14 cellular contexts compared by ENCODE assay signal in genomic region chr2:8541223-8541622, GRCh38.
A peak's percentile ranks its signal among the peaks of the same experiment; 100 is the strongest.
DNase-seq lines count a peak whose midpoint lies in the region; ATAC-seq and TF ChIP-seq lines count a peak whose summit lies in the region.
"Had no signal": no experiment of that assay in that cellular context is flagged by ENCODE, and none has a peak within 500 bp of the region (broad histone marks: within the 10 kb centered on the region; RNA-seq: fewer than 3 reads in every experiment).

No MANE protein-coding gene starts in this region.

- H3K9me3 ChIP-seq in BLaER1 = no peaks in the 10 kb centered on the region
- no peaks in the 10 kb centered on the region for H3K9me3 ChIP-seq in Caco-2
- H3K9me3 ChIP-seq: adrenal gland, BE2C had no signal

- peaks cover 37% of the 10 kb centered on the region for H3K4me1 Mint-ChIP-seq in Caco-2 (ENCODE audit: low read depth, unreplicated experiment)
- H3K4me1 Mint-ChIP-seq in activated CD8-positive, alpha-beta T cell treated with anti-CD3 and anti-CD28 coated beads, Interleukin-2, amount 10 ng/mL, durations not matched to agents 7 days and 5 days (ENCODE audit: low read depth) = peaks cover 98% of the 10 kb centered on the region

- peaks cover 6% of the 10 kb centered on the region for H3K36me3 Mint-ChIP-seq in Caco-2 (ENCODE audit: insufficient read depth, unreplicated experiment)
- peaks cover 8% of the 10 kb centered on the region for H3K36me3 Mint-ChIP-seq in activated CD8-positive, alpha-beta T cell treated with anti-CD3 and anti-CD28 coated beads, Interleukin-2, amount 10 ng/mL, durations not matched to agents 7 days and 5 days (ENCODE audit: low read depth)

- H3K4me3 ChIP-seq in BLaER1 = no peak overlapping the region
- no peak overlapping the region for H3K4me3 ChIP-seq in Caco-2 (ENCODE audit: low read depth, low read length)
- H3K4me3 ChIP-seq: adrenal gland, GM12878 had no signal

- no peaks in the 10 kb centered on the region for H3K27me3 ChIP-seq in BLaER1
- H3K27me3 ChIP-seq in Caco-2 (replicated peaks; ENCODE audit: control insufficient read depth, insufficient read depth, low read length) = no peaks in the 10 kb centered on the region
- H3K27me3 ChIP-seq: adrenal gland, BE2C had no signal

- CTCF ChIA-PET in Caco-2 (lab: Charles Lee) = interaction anchor here (0.9 kb wide), 1 partner anchor 81 kb away, joined by 3 read pairs; no protein-coding TSS in a partner anchor
- CTCF ChIA-PET in activated CD8-positive, alpha-beta T cell treated with anti-CD3 and anti-CD28 coated beads, Interleukin-2, amount 10 ng/mL, durations not matched to agents 7 days and 5 days (lab: Charles Lee) = interaction anchor here (1.5 kb wide), 1 partner anchor 18 kb away, joined by 4 read pairs; no protein-coding TSS in a partner anchor

- H3K27me3 Mint-ChIP-seq in Caco-2 (ENCODE audit: insufficient read depth, unreplicated experiment) = no peaks in the 10 kb centered on the region
- H3K27me3 Mint-ChIP-seq in activated CD8-positive, alpha-beta T cell treated with anti-CD3 and anti-CD28 coated beads, Interleukin-2, amount 10 ng/mL, durations not matched to agents 7 days and 5 days (ENCODE audit: low read depth) = no peaks in the 10 kb centered on the region

- DNase-seq in Caco-2 (no peak), myocyte (ENCODE audit: low read depth) (peak; percentile 32), kidney glomerular epithelial cell (lab: John Stamatoyannopoulos, UW) (no peak)
- DNase-seq in activated CD8-positive, alpha-beta T cell treated with anti-CD3 and anti-CD28 coated beads, Interleukin-2, amount 10 ng/mL, durations not matched to agents 7 days and 5 days = peak; percentile 64
- no peak for DNase-seq in stimulated activated CD4-positive, alpha-beta T cell treated with anti-CD3 and anti-CD28 coated beads, Interleukin-2, amount 100 ng/mL, for 48 hours
- DNase-seq: activated CD4-positive, CD25-positive, alpha-beta regulatory T cell treated with anti-CD3 and anti-CD28 coated beads, Interleukin-2, amount 50 U/mL, for 72 hours; BE2C; KBM-7; NCI-H1436 treated with DMSO at 0.1 percent for 48 hours; substantia nigra had no signal

- intact Hi-C loops in Caco-2 (cut with micrococcal nuclease; ENCODE audit: unreplicated experiment) = no loop called here

- H3K9me3 Mint-ChIP-seq in Caco-2 (ENCODE audit: unreplicated experiment) = no peaks in the 10 kb centered on the region
- H3K9me3 Mint-ChIP-seq in activated CD8-positive, alpha-beta T cell treated with anti-CD3 and anti-CD28 coated beads, Interleukin-2, amount 10 ng/mL, durations not matched to agents 7 days and 5 days (ENCODE audit: insufficient read depth) = no peaks in the 10 kb centered on the region

- TF ChIP-seq CTCF in Caco-2 (IDR thresholded peaks at IDR 0.05; ENCODE audit: insufficient read depth in 1 of 2, low read depth in 1 of 2, low read length in 1 of 2, severe bottlenecking in 1 of 2, unreplicated experiment in 1 of 2) = no peak

- H3K27ac Mint-ChIP-seq in Caco-2 (ENCODE audit: unreplicated experiment) = peak overlapping the region; percentile 9
- H3K27ac Mint-ChIP-seq in activated CD8-positive, alpha-beta T cell treated with anti-CD3 and anti-CD28 coated beads, Interleukin-2, amount 10 ng/mL, durations not matched to agents 7 days and 5 days = peak overlapping the region; percentile 97

- peak overlapping the region; percentile 95 for H3K27ac ChIP-seq in BLaER1

- POLR2A ChIA-PET in Caco-2 (lab: Charles Lee) = no interaction called here
- POLR2A ChIA-PET in activated CD8-positive, alpha-beta T cell treated with anti-CD3 and anti-CD28 coated beads, Interleukin-2, amount 10 ng/mL, durations not matched to agents 7 days and 5 days (lab: Charles Lee) = interaction anchor here (1.0 to 6.3 kb wide), 4 partner anchors 9 to 1090 kb away, joined by 3 to 73 read pairs (median 6); partner anchors contain the start of gene ID2

- no peak overlapping the region for H3K4me3 Mint-ChIP-seq in Caco-2 (ENCODE audit: unreplicated experiment)
- H3K4me3 Mint-ChIP-seq in activated CD8-positive, alpha-beta T cell treated with anti-CD3 and anti-CD28 coated beads, Interleukin-2, amount 10 ng/mL, durations not matched to agents 7 days and 5 days = peak overlapping the region; percentile 32

- no peaks in the 10 kb centered on the region for H4K20me1 ChIP-seq in BLaER1

- BruUV-seq in Caco-2 (replicated peaks; lab: Mats Ljungman, UMichigan) = no TSS peak

- no peak for ATAC-seq in activated CD8-positive, alpha-beta T cell treated with anti-CD3 and anti-CD28 coated beads, Interleukin-2, amount 10 ng/mL, durations not matched to agents 7 days and 5 days
- no peak for ATAC-seq in GM21786 (IDR thresholded peaks at IDR 0.05; ENCODE audit: unreplicated experiment)
- ATAC-seq: GM12878 had no signal

- H3K4me2 ChIP-seq in BLaER1 = peak overlapping the region; percentile 93

- H3K4me1 ChIP-seq in BLaER1 = peaks cover 100% of the 10 kb centered on the region
- peaks cover 41% of the 10 kb centered on the region for H3K4me1 ChIP-seq in Caco-2

- H3K36me3 ChIP-seq in BLaER1 (no peaks in the 10 kb centered on the region), Caco-2 (ENCODE audit: control insufficient read depth, insufficient read depth, low read length) (no peaks in the 10 kb centered on the region)
- H3K36me3 ChIP-seq: adrenal gland, BE2C had no signal

- H3K9ac ChIP-seq in BLaER1 = peak overlapping the region; percentile 70; the same call in 1 of the 2 replicates

Comparison
In these comparisons a context has a peak if more than half of its experiments do, and no peak if none do; other contexts are left out.
1. DNase-seq: peak in activated CD8-positive, alpha-beta T cell treated with anti-CD3 and anti-CD28 coated beads, Interleukin-2, amount 10 ng/mL, durations not matched to agents 7 days and 5 days (single experiment) and myocyte (single experiment); none in Caco-2 (0 of 2), kidney glomerular epithelial cell (single experiment) and stimulated activated CD4-positive, alpha-beta T cell treated with anti-CD3 and anti-CD28 coated beads, Interleukin-2, amount 100 ng/mL, for 48 hours (0 of 2).